In genomic region chr17:19042369-19042768, GRCh38 we compare ENCODE assay signal across 4 cellular contexts. TPM values are rescaled to one million over a fixed set of nuclear protein-coding genes. Genes with fewer than 3 reads are reported as not detected.
"Had no signal": no experiment of that assay in that cellular context is flagged by ENCODE, and none has a peak within 500 bp of the region (broad histone marks: within the 10 kb centered on the region; RNA-seq: fewer than 3 reads in every experiment).

No MANE protein-coding gene starts in this region.

RNA-seq across cellular contexts. Expression of gene GRAP, which starts 4.4 kb away (rescaled TPM):
- total RNA-seq: LHCN-M2, MCF 10A, NCI-H460, RPMI7951 had no signal
